31 cellular contexts compared by ENCODE assay signal in the genomic region with DNA sequence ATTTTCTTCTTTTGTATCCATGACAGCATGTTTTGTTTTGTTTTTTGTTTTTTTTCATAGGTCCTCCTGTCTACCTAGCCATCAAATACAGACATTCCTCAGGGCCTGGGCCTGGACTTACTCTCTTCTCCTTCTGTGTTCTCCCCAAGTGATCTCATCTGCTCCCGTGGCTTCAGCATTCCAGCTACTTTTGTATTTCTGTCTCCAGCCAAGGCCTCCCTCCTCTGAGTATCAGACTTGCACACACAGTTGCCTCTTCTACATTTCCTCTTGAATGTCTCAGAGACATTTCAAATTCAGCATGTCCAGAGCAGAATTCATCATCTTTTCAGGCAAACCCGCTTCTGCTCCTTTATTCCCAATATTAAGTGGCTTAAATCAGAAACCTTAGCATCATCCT.
A peak's percentile ranks its signal among the peaks of the same experiment; 100 is the strongest.
DNase-seq lines count a peak whose midpoint lies in the region; ATAC-seq and TF ChIP-seq lines count a peak whose summit lies in the region.
"Had no signal": no experiment of that assay in that cellular context is flagged by ENCODE, and none has a peak within 500 bp of the region (broad histone marks: within the 10 kb centered on the region; RNA-seq: fewer than 3 reads in every experiment).

No MANE protein-coding gene starts in this region.

- H3K27me3 Mint-ChIP-seq in memory B cell, result no peaks in the 10 kb centered on the region
- H3K27me3 Mint-ChIP-seq in stimulated activated naive B cell treated with anti-CD40 and anti-IgM and Interleukin-4, amounts not matched to agents 10 μg/mL and 1 μg/mL and 100 μg/mL, for 72 hours, result no peaks in the 10 kb centered on the region
- H3K27me3 Mint-ChIP-seq in activated naive CD8-positive, alpha-beta T cell treated with anti-CD3 and anti-CD28 coated beads, Interleukin-2, amount 50 U/mL, for 24 hours, result no peaks in the 10 kb centered on the region
- H3K27me3 Mint-ChIP-seq: activated CD8-positive, alpha-beta memory T cell treated with anti-CD3 and anti-CD28 coated beads, Interleukin-2, amount 10 ng/mL, durations not matched to agents 7 days and 5 days; activated naive CD8-positive, alpha-beta T cell had no signal

- H4K20me1 ChIP-seq in SK-N-SH (ENCODE audit: insufficient read depth), result no peaks in the 10 kb centered on the region

- DNase-seq in SK-N-SH (no peak), cardiac fibroblast (ENCODE audit: low read depth in 2 of 2) (peak; percentile 9), memory B cell (ENCODE audit: low spot score in 2 of 2) (no peak)
- no peak for DNase-seq in stimulated activated naive B cell treated with anti-CD40 and anti-IgM and Interleukin-4, amounts not matched to agents 10 μg/mL and 1 μg/mL and 100 μg/mL, for 72 hours
- DNase-seq in activated naive CD8-positive, alpha-beta T cell treated with anti-CD3 and anti-CD28 coated beads, Interleukin-2, amount 50 U/mL, for 24 hours, result no peak
- DNase-seq: activated CD4-positive, alpha-beta T cell treated with anti-CD3 and anti-CD28 coated beads for 48 hours; activated CD8-positive, alpha-beta memory T cell treated with anti-CD3 and anti-CD28 coated beads, Interleukin-2, amount 10 ng/mL, durations not matched to agents 7 days and 5 days; BE2C; body of pancreas; colonic mucosa; COR-L47; DMS79; endodermal cell; GOT3; heart right ventricle; left ventricle myocardium inferior; NCI-H2107; NCI-H446 treated with DMSO at 0.1 percent for 48 hours; PC-3; SHP77; small intestine; stimulated activated CD4-positive, alpha-beta T cell treated with anti-CD3 and anti-CD28 coated beads, Interleukin-2, amount 100 ng/mL, for 48 hours; stomach had no signal

- no peak overlapping the region for H3K9ac ChIP-seq in SK-N-SH
- H3K9ac ChIP-seq: neural progenitor cell had no signal

- no peak overlapping the region for H3K4me3 Mint-ChIP-seq in memory B cell
- peak overlapping the region; percentile 3 to 25 for H3K4me3 Mint-ChIP-seq in stimulated activated naive B cell treated with anti-CD40 and anti-IgM and Interleukin-4, amounts not matched to agents 10 μg/mL and 1 μg/mL and 100 μg/mL, for 72 hours
- no peak overlapping the region for H3K4me3 Mint-ChIP-seq in activated naive CD8-positive, alpha-beta T cell treated with anti-CD3 and anti-CD28 coated beads, Interleukin-2, amount 50 U/mL, for 24 hours
- H3K4me3 Mint-ChIP-seq: activated CD8-positive, alpha-beta memory T cell treated with anti-CD3 and anti-CD28 coated beads, Interleukin-2, amount 10 ng/mL, durations not matched to agents 7 days and 5 days; activated naive CD8-positive, alpha-beta T cell; activated T-helper 1 cell treated with anti-CD3 and anti-CD28 coated beads, Interleukin-12 subunit alpha, Interleukin-12 subunit beta, Interleukin-2, Interleukin-4 antibody, amounts not matched to agents 30 ng/mL and 10 ng/mL and 1 ng/mL, durations not matched to agents 14 hours and 24 hours and 36 hours; endodermal cell; neural progenitor cell had no signal

- no peaks in the 10 kb centered on the region for H3K9me3 ChIP-seq in SK-N-SH
- H3K9me3 ChIP-seq: BE2C, body of pancreas, colonic mucosa, heart right ventricle, left ventricle myocardium inferior, stomach, tibial nerve had no signal

- peaks cover 19% of the 10 kb centered on the region for H3K36me3 Mint-ChIP-seq in memory B cell
- H3K36me3 Mint-ChIP-seq in stimulated activated naive B cell treated with anti-CD40 and anti-IgM and Interleukin-4, amounts not matched to agents 10 μg/mL and 1 μg/mL and 100 μg/mL, for 72 hours, result no peaks in the 10 kb centered on the region
- H3K36me3 Mint-ChIP-seq in activated naive CD8-positive, alpha-beta T cell treated with anti-CD3 and anti-CD28 coated beads, Interleukin-2, amount 50 U/mL, for 24 hours (ENCODE audit: low read depth), result no peaks in the 10 kb centered on the region
- H3K36me3 Mint-ChIP-seq: activated CD8-positive, alpha-beta memory T cell treated with anti-CD3 and anti-CD28 coated beads, Interleukin-2, amount 10 ng/mL, durations not matched to agents 7 days and 5 days had no signal

- H3K27ac ChIP-seq in SK-N-SH (ENCODE audit: low read depth in 2 of 2, low read length in 1 of 2), result no peak overlapping the region
- H3K27ac ChIP-seq: 22Rv1, body of pancreas, colonic mucosa, left ventricle myocardium inferior, neural progenitor cell, stomach, tibial nerve had no signal

- peaks cover 5 to 11% of the 10 kb centered on the region in 2 experiments for H3K4me1 ChIP-seq in SK-N-SH (ENCODE audit: control insufficient read depth in 1 of 2, insufficient read depth in 2 of 2, low read depth in 1 of 2, low read length in 1 of 2)
- H3K4me1 ChIP-seq: BE2C, body of pancreas, colonic mucosa, neural progenitor cell, stomach, tibial nerve had no signal

- peak overlapping the region; percentile 7 for H3K27ac Mint-ChIP-seq in memory B cell
- no peak overlapping the region for H3K27ac Mint-ChIP-seq in stimulated activated naive B cell treated with anti-CD40 and anti-IgM and Interleukin-4, amounts not matched to agents 10 μg/mL and 1 μg/mL and 100 μg/mL, for 72 hours
- no peak overlapping the region for H3K27ac Mint-ChIP-seq in activated naive CD8-positive, alpha-beta T cell treated with anti-CD3 and anti-CD28 coated beads, Interleukin-2, amount 50 U/mL, for 24 hours
- H3K27ac Mint-ChIP-seq: activated CD8-positive, alpha-beta memory T cell treated with anti-CD3 and anti-CD28 coated beads, Interleukin-2, amount 10 ng/mL, durations not matched to agents 7 days and 5 days; activated naive CD8-positive, alpha-beta T cell; activated T-helper 1 cell treated with anti-CD3 and anti-CD28 coated beads, Interleukin-12 subunit alpha, Interleukin-12 subunit beta, Interleukin-2, Interleukin-4 antibody, amounts not matched to agents 30 ng/mL and 10 ng/mL and 1 ng/mL, durations not matched to agents 14 hours and 24 hours and 36 hours; endodermal cell; neural progenitor cell had no signal

- no peaks in the 10 kb centered on the region for H3K27me3 ChIP-seq in SK-N-SH (ENCODE audit: insufficient read depth)
- H3K27me3 ChIP-seq: body of pancreas, colonic mucosa, heart right ventricle, neural progenitor cell, stomach, tibial nerve had no signal

- H3K4me3 ChIP-seq in SK-N-SH (ENCODE audit: low read depth in 2 of 2, low read length in 1 of 2), result no peak overlapping the region
- no peak overlapping the region for H3K4me3 ChIP-seq in cardiac fibroblast (replicated peaks in 1 of 2; ENCODE audit: low read depth in 2 of 2, low read length in 2 of 2)
- H3K4me3 ChIP-seq: body of pancreas, colonic mucosa, heart right ventricle, left ventricle myocardium inferior, neural progenitor cell, stomach, tibial nerve had no signal

- H2AFZ ChIP-seq in SK-N-SH (ENCODE audit: low read depth), result no peak overlapping the region
- H2AFZ ChIP-seq: neural progenitor cell had no signal

- no peak overlapping the region for H3K4me2 ChIP-seq in SK-N-SH
- H3K4me2 ChIP-seq: neural progenitor cell had no signal

- ATAC-seq in SK-N-SH treated with all-trans-retinoic acid at 6 μM for 48 hours (peak; percentile 23; the same call in 1 of the 3 replicates), memory B cell (ENCODE audit: low read depth) (no peak), GM21576 (IDR thresholded peaks at IDR 0.05; ENCODE audit: unreplicated experiment) (no peak), GM21529 (IDR thresholded peaks at IDR 0.05; ENCODE audit: unreplicated experiment) (no peak)
- ATAC-seq in stimulated activated naive B cell treated with anti-CD40 and anti-IgM and Interleukin-4, amounts not matched to agents 10 μg/mL and 1 μg/mL and 100 μg/mL, for 72 hours (replicated peaks), result no peak
- ATAC-seq in activated naive CD8-positive, alpha-beta T cell treated with anti-CD3 and anti-CD28 coated beads, Interleukin-2, amount 50 U/mL, for 24 hours, result no peak
- ATAC-seq: activated CD8-positive, alpha-beta memory T cell treated with anti-CD3 and anti-CD28 coated beads, Interleukin-2, amount 10 ng/mL, durations not matched to agents 7 days and 5 days; body of pancreas; heart right ventricle; PC-3 had no signal

- H3K79me2 ChIP-seq in SK-N-SH (ENCODE audit: insufficient read depth), result no peaks in the 10 kb centered on the region

- TF ChIP-seq RAD21 in SK-N-SH (IDR thresholded peaks at IDR 0.05; ENCODE audit: low read length), result no peak

- peaks cover 15 to 24% of the 10 kb centered on the region in 2 experiments for H3K36me3 ChIP-seq in SK-N-SH (replicated peaks in 1 of 2; ENCODE audit: control insufficient read depth in 1 of 2, insufficient read depth in 2 of 2, low read length in 1 of 2)
- H3K36me3 ChIP-seq: BE2C, neural progenitor cell had no signal

- no peaks in the 10 kb centered on the region for H3K9me3 Mint-ChIP-seq in memory B cell
- no peaks in the 10 kb centered on the region for H3K9me3 Mint-ChIP-seq in stimulated activated naive B cell treated with anti-CD40 and anti-IgM and Interleukin-4, amounts not matched to agents 10 μg/mL and 1 μg/mL and 100 μg/mL, for 72 hours
- no peaks in the 10 kb centered on the region for H3K9me3 Mint-ChIP-seq in activated naive CD8-positive, alpha-beta T cell treated with anti-CD3 and anti-CD28 coated beads, Interleukin-2, amount 50 U/mL, for 24 hours
- H3K9me3 Mint-ChIP-seq: activated T-helper 1 cell treated with anti-CD3 and anti-CD28 coated beads, Interleukin-12 subunit alpha, Interleukin-12 subunit beta, Interleukin-2, Interleukin-4 antibody, amounts not matched to agents 30 ng/mL and 10 ng/mL and 1 ng/mL, durations not matched to agents 14 hours and 24 hours and 36 hours; endodermal cell; neural progenitor cell had no signal

- POLR2A ChIA-PET in SK-N-SH (lab: Yijun Ruan, JAX), result no interaction called here

- no peaks in the 10 kb centered on the region for H3K9me2 ChIP-seq in SK-N-SH

- WGBS in SK-N-SH (ENCODE audit: low lambda C conversion rate), result 94% methylated on average over 2 of the region's 2 CpGs

- peaks cover 11% of the 10 kb centered on the region for H3F3A ChIP-seq in SK-N-SH (replicated peaks; ENCODE audit: insufficient read depth)

- no peak for TF ChIP-seq EP300 in SK-N-SH (IDR thresholded peaks at IDR 0.05; ENCODE audit: borderline replicate concordance in 1 of 2, low read depth in 1 of 2, low read length in 1 of 2)

- peaks cover 18% of the 10 kb centered on the region for H3K4me1 Mint-ChIP-seq in memory B cell
- H3K4me1 Mint-ChIP-seq in stimulated activated naive B cell treated with anti-CD40 and anti-IgM and Interleukin-4, amounts not matched to agents 10 μg/mL and 1 μg/mL and 100 μg/mL, for 72 hours, result peaks cover 19 to 24% of the 10 kb centered on the region in 2 donors
- peaks cover 18% of the 10 kb centered on the region for H3K4me1 Mint-ChIP-seq in activated naive CD8-positive, alpha-beta T cell treated with anti-CD3 and anti-CD28 coated beads, Interleukin-2, amount 50 U/mL, for 24 hours
- H3K4me1 Mint-ChIP-seq: endodermal cell, neural progenitor cell had no signal

- CTCF ChIA-PET in SK-N-SH (lab: Yijun Ruan, JAX), result interaction anchor here (1.1 to 8.9 kb wide), 5 partner anchors 12 to 414 kb away, joined by 5 to 72 read pairs (median 15); no protein-coding TSS in a partner anchor

- TF ChIP-seq CTCF in SK-N-SH (IDR thresholded peaks at IDR 0.05) (no peak), cardiac fibroblast (IDR thresholded peaks at IDR 0.05; ENCODE audit: low read depth, low read length) (no peak)

TF ChIP-seq in SK-N-SH, 30 proteins besides CTCF, POLR2A, EP300 and RAD21 (continues in another document):
- TF ChIP-seq SIN3A (IDR thresholded peaks at IDR 0.05; ENCODE audit: borderline replicate concordance, low read depth, low read length), result no peak

Comparison
In these comparisons a context has a peak if more than half of its experiments do, and no peak if none do; other contexts are left out.
1. DNase-seq: peak in cardiac fibroblast (2 of 2); none in SK-N-SH (single experiment), memory B cell (0 of 2), stimulated activated naive B cell treated with anti-CD40 and anti-IgM and Interleukin-4, amounts not matched to agents 10 μg/mL and 1 μg/mL and 100 μg/mL, for 72 hours (single experiment) and activated naive CD8-positive, alpha-beta T cell treated with anti-CD3 and anti-CD28 coated beads, Interleukin-2, amount 50 U/mL, for 24 hours (single experiment).
2. H3K4me3 Mint-ChIP-seq: peak in stimulated activated naive B cell treated with anti-CD40 and anti-IgM and Interleukin-4, amounts not matched to agents 10 μg/mL and 1 μg/mL and 100 μg/mL, for 72 hours (2 of 2); none in memory B cell (single experiment) and activated naive CD8-positive, alpha-beta T cell treated with anti-CD3 and anti-CD28 coated beads, Interleukin-2, amount 50 U/mL, for 24 hours (single experiment).